In genomic region chr17:59825533-59826316, GRCh38 we compare ENCODE assay signal across 1 cellular context.
TF ChIP-seq lines count a peak whose summit lies in the region.

No MANE protein-coding gene starts in this region.

TF ChIP-seq in GM12878, 131 proteins besides CTCF, POLR2A, EP300 and RAD21 (continued from another document and continues in another):
- no peak for TF ChIP-seq E4F1 (IDR thresholded peaks at IDR 0.05; ENCODE audit: borderline replicate concordance, partially characterized antibody)
- TF ChIP-seq SMC3 (IDR thresholded peaks at IDR 0.05; ENCODE audit: borderline replicate concordance, low read length) = no peak
- no peak for TF ChIP-seq SUPT20H (IDR thresholded peaks at IDR 0.05; ENCODE audit: borderline replicate concordance, control insufficient read depth, low read depth, low read length)
- TF ChIP-seq SIX5 (IDR thresholded peaks at IDR 0.05; ENCODE audit: low read depth, low read length, severe bottlenecking) = no peak
- TF ChIP-seq, protein P1, sequence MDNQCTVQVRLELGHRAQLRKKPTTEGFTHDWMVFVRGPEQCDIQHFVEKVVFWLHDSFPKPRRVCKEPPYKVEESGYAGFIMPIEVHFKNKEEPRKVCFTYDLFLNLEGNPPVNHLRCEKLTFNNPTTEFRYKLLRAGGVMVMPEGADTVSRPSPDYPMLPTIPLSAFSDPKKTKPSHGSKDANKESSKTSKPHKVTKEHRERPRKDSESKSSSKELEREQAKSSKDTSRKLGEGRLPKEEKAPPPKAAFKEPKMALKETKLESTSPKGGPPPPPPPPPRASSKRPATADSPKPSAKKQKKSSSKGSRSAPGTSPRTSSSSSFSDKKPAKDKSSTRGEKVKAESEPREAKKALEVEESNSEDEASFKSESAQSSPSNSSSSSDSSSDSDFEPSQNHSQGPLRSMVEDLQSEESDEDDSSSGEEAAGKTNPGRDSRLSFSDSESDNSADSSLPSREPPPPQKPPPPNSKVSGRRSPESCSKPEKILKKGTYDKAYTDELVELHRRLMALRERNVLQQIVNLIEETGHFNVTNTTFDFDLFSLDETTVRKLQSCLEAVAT (IDR thresholded peaks at IDR 0.05) = no peak
- no peak for TF ChIP-seq ZBTB33 (IDR thresholded peaks at IDR 0.05)
- TF ChIP-seq CREB1 (IDR thresholded peaks at IDR 0.05; ENCODE audit: low read depth) = no peak
- TF ChIP-seq, protein P2, sequence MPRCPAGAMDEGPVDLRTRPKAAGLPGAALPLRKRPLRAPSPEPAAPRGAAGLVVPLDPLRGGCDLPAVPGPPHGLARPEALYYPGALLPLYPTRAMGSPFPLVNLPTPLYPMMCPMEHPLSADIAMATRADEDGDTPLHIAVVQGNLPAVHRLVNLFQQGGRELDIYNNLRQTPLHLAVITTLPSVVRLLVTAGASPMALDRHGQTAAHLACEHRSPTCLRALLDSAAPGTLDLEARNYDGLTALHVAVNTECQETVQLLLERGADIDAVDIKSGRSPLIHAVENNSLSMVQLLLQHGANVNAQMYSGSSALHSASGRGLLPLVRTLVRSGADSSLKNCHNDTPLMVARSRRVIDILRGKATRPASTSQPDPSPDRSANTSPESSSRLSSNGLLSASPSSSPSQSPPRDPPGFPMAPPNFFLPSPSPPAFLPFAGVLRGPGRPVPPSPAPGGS (IDR thresholded peaks at IDR 0.05; ENCODE audit: borderline replicate concordance, insufficient read depth, low read depth, low read length, poor library complexity, severe bottlenecking) = peak; percentile 34
- TF ChIP-seq POLR2AphosphoS2 (IDR thresholded peaks at IDR 0.05; ENCODE audit: low read depth, low read length) = no peak
- no peak for TF ChIP-seq NFYA (IDR thresholded peaks at IDR 0.05; ENCODE audit: borderline replicate concordance, low read depth, low read length)
- 0 out of 2 replicates have a peak, but pooled peaks have one; percentile 16 for TF ChIP-seq CREM (IDR thresholded peaks at IDR 0.05; ENCODE audit: low read depth)
- TF ChIP-seq MTA2 (IDR thresholded peaks at IDR 0.05; ENCODE audit: low read depth) = no peak
- no peak; the same call in 1 of the 2 replicates for TF ChIP-seq NBN (IDR thresholded peaks at IDR 0.05)
- no peak for TF ChIP-seq EZH2 (IDR thresholded peaks at IDR 0.05; ENCODE audit: borderline replicate concordance, control insufficient read depth, low read depth, low read length)
- no peak for TF ChIP-seq ZNF24 (IDR thresholded peaks at IDR 0.05)
- TF ChIP-seq, protein P3, sequence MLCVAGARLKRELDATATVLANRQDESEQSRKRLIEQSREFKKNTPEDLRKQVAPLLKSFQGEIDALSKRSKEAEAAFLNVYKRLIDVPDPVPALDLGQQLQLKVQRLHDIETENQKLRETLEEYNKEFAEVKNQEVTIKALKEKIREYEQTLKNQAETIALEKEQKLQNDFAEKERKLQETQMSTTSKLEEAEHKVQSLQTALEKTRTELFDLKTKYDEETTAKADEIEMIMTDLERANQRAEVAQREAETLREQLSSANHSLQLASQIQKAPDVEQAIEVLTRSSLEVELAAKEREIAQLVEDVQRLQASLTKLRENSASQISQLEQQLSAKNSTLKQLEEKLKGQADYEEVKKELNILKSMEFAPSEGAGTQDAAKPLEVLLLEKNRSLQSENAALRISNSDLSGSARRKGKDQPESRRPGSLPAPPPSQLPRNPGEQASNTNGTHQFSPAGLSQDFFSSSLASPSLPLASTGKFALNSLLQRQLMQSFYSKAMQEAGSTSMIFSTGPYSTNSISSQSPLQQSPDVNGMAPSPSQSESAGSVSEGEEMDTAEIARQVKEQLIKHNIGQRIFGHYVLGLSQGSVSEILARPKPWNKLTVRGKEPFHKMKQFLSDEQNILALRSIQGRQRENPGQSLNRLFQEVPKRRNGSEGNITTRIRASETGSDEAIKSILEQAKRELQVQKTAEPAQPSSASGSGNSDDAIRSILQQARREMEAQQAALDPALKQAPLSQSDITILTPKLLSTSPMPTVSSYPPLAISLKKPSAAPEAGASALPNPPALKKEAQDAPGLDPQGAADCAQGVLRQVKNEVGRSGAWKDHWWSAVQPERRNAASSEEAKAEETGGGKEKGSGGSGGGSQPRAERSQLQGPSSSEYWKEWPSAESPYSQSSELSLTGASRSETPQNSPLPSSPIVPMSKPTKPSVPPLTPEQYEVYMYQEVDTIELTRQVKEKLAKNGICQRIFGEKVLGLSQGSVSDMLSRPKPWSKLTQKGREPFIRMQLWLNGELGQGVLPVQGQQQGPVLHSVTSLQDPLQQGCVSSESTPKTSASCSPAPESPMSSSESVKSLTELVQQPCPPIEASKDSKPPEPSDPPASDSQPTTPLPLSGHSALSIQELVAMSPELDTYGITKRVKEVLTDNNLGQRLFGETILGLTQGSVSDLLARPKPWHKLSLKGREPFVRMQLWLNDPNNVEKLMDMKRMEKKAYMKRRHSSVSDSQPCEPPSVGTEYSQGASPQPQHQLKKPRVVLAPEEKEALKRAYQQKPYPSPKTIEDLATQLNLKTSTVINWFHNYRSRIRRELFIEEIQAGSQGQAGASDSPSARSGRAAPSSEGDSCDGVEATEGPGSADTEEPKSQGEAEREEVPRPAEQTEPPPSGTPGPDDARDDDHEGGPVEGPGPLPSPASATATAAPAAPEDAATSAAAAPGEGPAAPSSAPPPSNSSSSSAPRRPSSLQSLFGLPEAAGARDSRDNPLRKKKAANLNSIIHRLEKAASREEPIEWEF (IDR thresholded peaks at IDR 0.05; ENCODE audit: insufficient replicate concordance, low read depth, low read length) = peak; percentile 30
- TF ChIP-seq, protein P4, sequence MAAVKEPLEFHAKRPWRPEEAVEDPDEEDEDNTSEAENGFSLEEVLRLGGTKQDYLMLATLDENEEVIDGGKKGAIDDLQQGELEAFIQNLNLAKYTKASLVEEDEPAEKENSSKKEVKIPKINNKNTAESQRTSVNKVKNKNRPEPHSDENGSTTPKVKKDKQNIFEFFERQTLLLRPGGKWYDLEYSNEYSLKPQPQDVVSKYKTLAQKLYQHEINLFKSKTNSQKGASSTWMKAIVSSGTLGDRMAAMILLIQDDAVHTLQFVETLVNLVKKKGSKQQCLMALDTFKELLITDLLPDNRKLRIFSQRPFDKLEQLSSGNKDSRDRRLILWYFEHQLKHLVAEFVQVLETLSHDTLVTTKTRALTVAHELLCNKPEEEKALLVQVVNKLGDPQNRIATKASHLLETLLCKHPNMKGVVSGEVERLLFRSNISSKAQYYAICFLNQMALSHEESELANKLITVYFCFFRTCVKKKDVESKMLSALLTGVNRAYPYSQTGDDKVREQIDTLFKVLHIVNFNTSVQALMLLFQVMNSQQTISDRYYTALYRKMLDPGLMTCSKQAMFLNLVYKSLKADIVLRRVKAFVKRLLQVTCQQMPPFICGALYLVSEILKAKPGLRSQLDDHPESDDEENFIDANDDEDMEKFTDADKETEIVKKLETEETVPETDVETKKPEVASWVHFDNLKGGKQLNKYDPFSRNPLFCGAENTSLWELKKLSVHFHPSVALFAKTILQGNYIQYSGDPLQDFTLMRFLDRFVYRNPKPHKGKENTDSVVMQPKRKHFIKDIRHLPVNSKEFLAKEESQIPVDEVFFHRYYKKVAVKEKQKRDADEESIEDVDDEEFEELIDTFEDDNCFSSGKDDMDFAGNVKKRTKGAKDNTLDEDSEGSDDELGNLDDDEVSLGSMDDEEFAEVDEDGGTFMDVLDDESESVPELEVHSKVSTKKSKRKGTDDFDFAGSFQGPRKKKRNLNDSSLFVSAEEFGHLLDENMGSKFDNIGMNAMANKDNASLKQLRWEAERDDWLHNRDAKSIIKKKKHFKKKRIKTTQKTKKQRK (IDR thresholded peaks at IDR 0.05; ENCODE audit: low read depth, low read length) = no peak
- TF ChIP-seq KDM1A (IDR thresholded peaks at IDR 0.05; ENCODE audit: borderline replicate concordance) = no peak
- TF ChIP-seq NFIC (IDR thresholded peaks at IDR 0.05; ENCODE audit: low read depth, low read length) = peak; percentile 53
- no peak for TF ChIP-seq ATF3 (IDR thresholded peaks at IDR 0.05; ENCODE audit: borderline replicate concordance, extremely low read depth, low read depth, low read length)
- TF ChIP-seq TCF3 (IDR thresholded peaks at IDR 0.05; ENCODE audit: borderline replicate concordance, insufficient read depth, low read depth, low read length) = no peak
- no peak for TF ChIP-seq CBX5 (IDR thresholded peaks at IDR 0.05; ENCODE audit: low read depth)
- TF ChIP-seq ZNF274 (IDR thresholded peaks at IDR 0.05; ENCODE audit: insufficient read depth, insufficient read length) = no peak
- TF ChIP-seq SMARCA5 (IDR thresholded peaks at IDR 0.05) = no peak
- TF ChIP-seq RB1 (IDR thresholded peaks at IDR 0.05; ENCODE audit: borderline replicate concordance) = no peak
- TF ChIP-seq CBX3 (IDR thresholded peaks at IDR 0.05; ENCODE audit: borderline replicate concordance, low read depth) = no peak
- TF ChIP-seq MEF2B (IDR thresholded peaks at IDR 0.05; ENCODE audit: partially characterized antibody, poor library complexity, severe bottlenecking) = no peak
- no peak for TF ChIP-seq POU2F2 (IDR thresholded peaks at IDR 0.05; ENCODE audit: borderline replicate concordance, low read depth, low read length)
- TF ChIP-seq WRNIP1 (IDR thresholded peaks at IDR 0.05; ENCODE audit: borderline replicate concordance, low read depth, low read length) = no peak
- peak; percentile 64 for TF ChIP-seq NR2F1 (conservative IDR thresholded peaks at IDR 0.05)
- TF ChIP-seq RBBP5 (conservative IDR thresholded peaks at IDR 0.05) = no peak
- TF ChIP-seq GABPA (IDR thresholded peaks at IDR 0.05; ENCODE audit: low read depth) = no peak
- no peak for TF ChIP-seq RAD51 (IDR thresholded peaks at IDR 0.05)
- TF ChIP-seq MAX (IDR thresholded peaks at IDR 0.05; ENCODE audit: low read depth, low read length) = no peak
- TF ChIP-seq ZBTB4 (CRISPR knock-in tag; IDR thresholded peaks at IDR 0.05) = no peak
- no peak for TF ChIP-seq HDAC2 (IDR thresholded peaks at IDR 0.05)
- TF ChIP-seq KLF5 (IDR thresholded peaks at IDR 0.05; ENCODE audit: partially characterized antibody) = no peak
- TF ChIP-seq HDGF (IDR thresholded peaks at IDR 0.05) = no peak
- no peak for TF ChIP-seq ZNF384 (IDR thresholded peaks at IDR 0.05; ENCODE audit: borderline replicate concordance, low read depth, low read length)
- TF ChIP-seq, protein P5, sequence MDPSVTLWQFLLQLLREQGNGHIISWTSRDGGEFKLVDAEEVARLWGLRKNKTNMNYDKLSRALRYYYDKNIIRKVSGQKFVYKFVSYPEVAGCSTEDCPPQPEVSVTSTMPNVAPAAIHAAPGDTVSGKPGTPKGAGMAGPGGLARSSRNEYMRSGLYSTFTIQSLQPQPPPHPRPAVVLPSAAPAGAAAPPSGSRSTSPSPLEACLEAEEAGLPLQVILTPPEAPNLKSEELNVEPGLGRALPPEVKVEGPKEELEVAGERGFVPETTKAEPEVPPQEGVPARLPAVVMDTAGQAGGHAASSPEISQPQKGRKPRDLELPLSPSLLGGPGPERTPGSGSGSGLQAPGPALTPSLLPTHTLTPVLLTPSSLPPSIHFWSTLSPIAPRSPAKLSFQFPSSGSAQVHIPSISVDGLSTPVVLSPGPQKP (IDR thresholded peaks at IDR 0.05; ENCODE audit: low read depth, low read length) = no peak
